In the genomic region with DNA sequence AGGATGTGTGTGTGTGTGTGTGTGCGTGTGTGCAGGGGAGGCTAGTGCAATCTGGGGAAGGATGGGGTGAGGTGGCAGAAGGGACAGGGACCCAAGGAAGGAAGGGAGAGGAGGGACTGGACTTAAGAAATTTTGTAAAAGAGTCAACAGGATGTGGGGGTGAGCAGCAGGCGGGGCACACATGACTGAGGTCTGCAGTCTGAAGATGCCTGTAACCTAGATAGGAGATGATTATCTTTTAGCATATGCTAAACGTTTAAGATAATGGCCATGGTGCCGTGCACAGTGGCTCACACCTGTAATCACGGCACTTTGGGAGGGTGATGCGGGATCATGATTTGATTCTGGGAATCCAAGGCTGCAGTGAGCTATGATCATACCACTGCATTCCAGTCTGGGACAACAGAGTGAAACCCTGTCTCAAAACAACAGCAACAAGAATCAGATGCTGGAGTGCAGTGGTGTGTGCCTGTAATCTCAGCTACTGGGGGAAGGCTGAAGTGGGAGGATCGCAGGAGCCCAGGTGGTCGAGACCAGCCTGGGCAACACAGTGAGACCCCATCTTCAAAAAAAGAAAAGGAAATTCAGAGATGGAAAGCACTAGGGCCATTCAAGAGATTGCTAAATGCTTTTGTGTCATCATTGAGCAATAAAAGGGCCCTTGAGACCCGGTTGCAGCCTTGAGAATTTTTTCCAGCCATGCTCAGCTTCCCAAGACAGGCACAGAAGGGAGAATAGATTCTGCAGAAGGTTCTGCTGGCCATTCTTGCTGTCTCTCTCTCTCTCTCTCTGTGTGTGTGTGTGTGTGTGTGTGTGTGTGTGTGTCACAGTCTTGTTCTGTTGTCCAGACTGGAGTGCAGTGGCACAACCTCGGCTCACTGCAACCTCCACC, we compare ENCODE assay signal across 10 cellular contexts. TPM values are rescaled to one million over a fixed set of nuclear protein-coding genes. Genes with fewer than 3 reads are reported as not detected.
DNase-seq lines count a peak whose midpoint lies in the region; ATAC-seq and TF ChIP-seq lines count a peak whose summit lies in the region.
"Had no signal": no experiment of that assay in that cellular context is flagged by ENCODE, and none has a peak within 500 bp of the region (broad histone marks: within the 10 kb centered on the region; RNA-seq: fewer than 3 reads in every experiment).

No MANE protein-coding gene starts in this region.

- peak; percentile 31 for DNase-seq in stimulated activated CD4-positive, alpha-beta T cell treated with anti-CD3 and anti-CD28 coated beads, Interleukin-4, amount 100 ng/mL, for 24 hours
- DNase-seq in stimulated activated CD4-positive, alpha-beta T cell treated with anti-CD3 and anti-CD28 coated beads, Interleukin-4, amount 100 ng/mL, for 1 hour: no peak
- DNase-seq in activated CD8-positive, alpha-beta T cell treated with anti-CD3 and anti-CD28 coated beads for 36 hours: peak; percentile 73
- DNase-seq in iris pigment epithelial cell (ENCODE audit: low read depth) (peak; percentile 73), upper lobe of left lung (peak in 1 of 2 donors; percentile 64), head of caudate nucleus (no peak), mesothelial cell of epicardium (ENCODE audit: low spot score in 2 of 2, unreplicated experiment in 2 of 2) (no peak)

- H3K36me3 Mint-ChIP-seq in activated CD8-positive, alpha-beta T cell treated with anti-CD3 and anti-CD28 coated beads for 36 hours (ENCODE audit: low read depth): no peaks in the 10 kb centered on the region
- H3K36me3 Mint-ChIP-seq in mesothelial cell of epicardium: peaks cover 3% of the 10 kb centered on the region

- POLR2A ChIA-PET in activated CD8-positive, alpha-beta T cell treated with anti-CD3 and anti-CD28 coated beads for 36 hours (lab: Charles Lee): interaction anchor here (0.6 to 1.1 kb wide), 3 partner anchors 23 to 1204 kb away, joined by 3 to 4 read pairs (median 4); no protein-coding TSS in a partner anchor

- H3K4me1 Mint-ChIP-seq in activated CD8-positive, alpha-beta T cell treated with anti-CD3 and anti-CD28 coated beads for 36 hours (ENCODE audit: low read depth): peaks cover 33% of the 10 kb centered on the region
- H3K4me1 Mint-ChIP-seq in mesothelial cell of epicardium: peaks cover 10% of the 10 kb centered on the region

- peaks cover 0 to 7% (median 6%) of the 10 kb centered on the region in 4 donors for H3K36me3 ChIP-seq in upper lobe of left lung

- peak overlapping the region; percentile 93 for H3K27ac Mint-ChIP-seq in activated CD8-positive, alpha-beta T cell treated with anti-CD3 and anti-CD28 coated beads for 36 hours
- no peak overlapping the region for H3K27ac Mint-ChIP-seq in mesothelial cell of epicardium

- H3K4me1 ChIP-seq in upper lobe of left lung: peaks cover 24 to 49% (median 39%) of the 10 kb centered on the region in 4 donors

- H3K9me3 ChIP-seq in upper lobe of left lung: no peaks in the 10 kb centered on the region

- TF ChIP-seq CTCF in activated CD8-positive, alpha-beta T cell treated with anti-CD3 and anti-CD28 coated beads for 36 hours (IDR thresholded peaks at IDR 0.05): no peak
- TF ChIP-seq CTCF in upper lobe of left lung (IDR thresholded peaks at IDR 0.05) (no peak), mesothelial cell of epicardium (IDR thresholded peaks at IDR 0.05; ENCODE audit: unreplicated experiment) (no peak)

- intact Hi-C loops in activated CD8-positive, alpha-beta T cell treated with anti-CD3 and anti-CD28 coated beads for 36 hours (cut with micrococcal nuclease): no loop called here
- intact Hi-C loops in head of caudate nucleus (cut with DNase I): no loop called here

- no peak for TF ChIP-seq POLR2A in upper lobe of left lung (IDR thresholded peaks at IDR 0.05)

- no peak for TF ChIP-seq EP300 in upper lobe of left lung (IDR thresholded peaks at IDR 0.05)

- 35 to 48% methylated on average over 10 of the region's 10 CpGs for WGBS in upper lobe of left lung, 2 donors

- H3K4me3 Mint-ChIP-seq in activated CD8-positive, alpha-beta T cell treated with anti-CD3 and anti-CD28 coated beads for 36 hours: no peak overlapping the region
- H3K4me3 Mint-ChIP-seq in mesothelial cell of epicardium: no peak overlapping the region

- CTCF ChIA-PET in activated CD8-positive, alpha-beta T cell treated with anti-CD3 and anti-CD28 coated beads for 36 hours (lab: Charles Lee): interaction anchor here (1.0 to 10.2 kb wide), 2 partner anchors 51 to 61 kb away, joined by 3 to 117 read pairs; a partner anchor contains a TSS

- peak; percentile 4 for ATAC-seq in activated CD8-positive, alpha-beta T cell treated with anti-CD3 and anti-CD28 coated beads for 36 hours
- ATAC-seq in upper lobe of left lung (ENCODE audit: low FRiP score in 2 of 2) (no peak), HG02870 (IDR thresholded peaks at IDR 0.05; ENCODE audit: unreplicated experiment) (no peak)

- H3K4me3 ChIP-seq in upper lobe of left lung: no peak overlapping the region

- no peaks in the 10 kb centered on the region for H3K27me3 Mint-ChIP-seq in activated CD8-positive, alpha-beta T cell treated with anti-CD3 and anti-CD28 coated beads for 36 hours
- no peaks in the 10 kb centered on the region for H3K27me3 Mint-ChIP-seq in mesothelial cell of epicardium (ENCODE audit: low read depth)

- H3K27ac ChIP-seq in upper lobe of left lung: peak overlapping the region; percentile 8 to 80 (median 73)

- H3K9me3 Mint-ChIP-seq in activated CD8-positive, alpha-beta T cell treated with anti-CD3 and anti-CD28 coated beads for 36 hours: no peaks in the 10 kb centered on the region
- no peaks in the 10 kb centered on the region for H3K9me3 Mint-ChIP-seq in mesothelial cell of epicardium

- no peaks in the 10 kb centered on the region for H3K27me3 ChIP-seq in upper lobe of left lung

RNA-seq across cellular contexts. Expression of a gene that starts 3.8 kb away (rescaled TPM):
- total RNA-seq in activated CD8-positive, alpha-beta T cell treated with anti-CD3 and anti-CD28 coated beads for 36 hours: 10 to 100 TPM; 21.6 to 24.0 TPM
- total RNA-seq in upper lobe of left lung: 10 to 100 TPM; 10.5 to 39.8 (median 25.4) TPM
- 33.5 to 37.1 TPM (median 35.5 TPM) in 3 replicates for total RNA-seq in mesothelial cell of epicardium

RNA-seq across cellular contexts. Expression of a gene that starts 15.4 kb away (rescaled TPM):
- total RNA-seq in activated CD8-positive, alpha-beta T cell treated with anti-CD3 and anti-CD28 coated beads for 36 hours: 1 to 10 TPM in 1 of 2 experiments, under 1 TPM in 1; 0.74 to 1.1 TPM
- total RNA-seq in upper lobe of left lung: 10 to 100 TPM in 4 of 6 donors, 1 to 10 TPM in 2; 8.7 to 66.0 (median 36.4) TPM
- 0.70 to 1.2 TPM (median 0.94 TPM) in 3 replicates for total RNA-seq in mesothelial cell of epicardium
- total RNA-seq: renal cortical epithelial cell, RPMI7951 had no signal

RNA-seq across cellular contexts. Expression of a gene that starts 59.4 kb away (rescaled TPM):
- total RNA-seq in activated CD8-positive, alpha-beta T cell treated with anti-CD3 and anti-CD28 coated beads for 36 hours: 10 to 100 TPM; 21.0 to 21.4 TPM
- total RNA-seq in upper lobe of left lung: 100 to 1,000 TPM in 4 of 6 donors, 10 to 100 TPM in 2; 47.3 to 246 (median 127) TPM
- total RNA-seq in mesothelial cell of epicardium: 0.35 to 0.69 TPM (median 0.47 TPM) in 3 replicates

Comparison
In these comparisons a context has a peak if more than half of its experiments do, and no peak if none do; other contexts are left out.
1. DNase-seq: peak in stimulated activated CD4-positive, alpha-beta T cell treated with anti-CD3 and anti-CD28 coated beads, Interleukin-4, amount 100 ng/mL, for 24 hours (single experiment), activated CD8-positive, alpha-beta T cell treated with anti-CD3 and anti-CD28 coated beads for 36 hours (single experiment) and iris pigment epithelial cell (single experiment); none in stimulated activated CD4-positive, alpha-beta T cell treated with anti-CD3 and anti-CD28 coated beads, Interleukin-4, amount 100 ng/mL, for 1 hour (single experiment), head of caudate nucleus (0 of 42) and mesothelial cell of epicardium (0 of 2).
2. RNA of a gene that starts 59.4 kb away (total RNA-seq): 47.3 to 246 TPM in upper lobe of left lung and 21.0 to 21.4 TPM in activated CD8-positive, alpha-beta T cell treated with anti-CD3 and anti-CD28 coated beads for 36 hours; 0.35 to 0.69 TPM in mesothelial cell of epicardium; every median in the first group is over 10 times any median in the second.